ENCODE assay signal across 20 cellular contexts in genomic region chr2:64025741-64026140, GRCh38. TPM values are rescaled to one million over a fixed set of nuclear protein-coding genes. Genes with fewer than 3 reads are reported as not detected.
A peak's percentile ranks its signal among the peaks of the same experiment; 100 is the strongest.
DNase-seq lines count a peak whose midpoint lies in the region; ATAC-seq, FAIRE-seq and TF ChIP-seq lines count a peak whose summit lies in the region.
"Had no signal": no experiment of that assay in that cellular context is flagged by ENCODE, and none has a peak within 500 bp of the region (broad histone marks: within the 10 kb centered on the region; RNA-seq: fewer than 3 reads in every experiment).

No MANE protein-coding gene starts in this region.

- H3K9me3 ChIP-seq in ES-I3 (ENCODE audit: control insufficient read depth, insufficient read depth, low read length), result no peaks in the 10 kb centered on the region
- no peaks in the 10 kb centered on the region for H3K9me3 ChIP-seq in OCI-LY7 (ENCODE audit: low read length)
- no peaks in the 10 kb centered on the region for H3K9me3 ChIP-seq in K562 (replicated peaks; ENCODE audit: control insufficient read depth, insufficient read depth, low read depth, low read length)
- no peaks in the 10 kb centered on the region for H3K9me3 ChIP-seq in smooth muscle cell (replicated peaks; ENCODE audit: low read depth)
- H3K9me3 ChIP-seq: BLaER1 treated with 17β-estradiol and CSF1 and Interleukin-3, amounts not matched to agents 10 nM and 100 nM had no signal

- BruUV-seq in OCI-LY7 (replicated peaks; lab: Mats Ljungman, UMichigan), result no TSS peak
- BruUV-seq in K562 (replicated peaks; lab: Mats Ljungman, UMichigan), result no TSS peak

- peaks cover 4% of the 10 kb centered on the region for H3F3A ChIP-seq in smooth muscle cell (ENCODE audit: low read depth)

- H3K36me3 Mint-ChIP-seq in activated CD4-positive, alpha-beta memory T cell treated with anti-CD3 and anti-CD28 coated beads for 36 hours, result no peaks in the 10 kb centered on the region
- peaks cover 4% of the 10 kb centered on the region for H3K36me3 Mint-ChIP-seq in activated CD4-positive, alpha-beta memory T cell treated with anti-CD3 and anti-CD28 coated beads, Interleukin-2, amount 10 ng/mL, durations not matched to agents 7 days and 5 days (ENCODE audit: low read depth)

- no peaks in the 10 kb centered on the region for H3K9me1 ChIP-seq in K562 (ENCODE audit: control insufficient read depth, insufficient read depth, low read length)

- peaks cover 24% of the 10 kb centered on the region for H3K4me1 Mint-ChIP-seq in activated CD4-positive, alpha-beta memory T cell treated with anti-CD3 and anti-CD28 coated beads for 36 hours (ENCODE audit: low read depth)
- peaks cover 27% of the 10 kb centered on the region for H3K4me1 Mint-ChIP-seq in activated CD4-positive, alpha-beta memory T cell treated with anti-CD3 and anti-CD28 coated beads, Interleukin-2, amount 10 ng/mL, durations not matched to agents 7 days and 5 days
- H3K4me1 Mint-ChIP-seq: neural crest cell had no signal

- in situ Hi-C loops in K562 (cut with MboI), result no loop called here

- peak overlapping the region; percentile 0 for H3K4me3 Mint-ChIP-seq in activated CD4-positive, alpha-beta memory T cell treated with anti-CD3 and anti-CD28 coated beads for 36 hours
- no peak overlapping the region for H3K4me3 Mint-ChIP-seq in activated CD4-positive, alpha-beta memory T cell treated with anti-CD3 and anti-CD28 coated beads, Interleukin-2, amount 10 ng/mL, durations not matched to agents 7 days and 5 days
- H3K4me3 Mint-ChIP-seq: neural crest cell had no signal

- POLR2A ChIA-PET in activated CD4-positive, alpha-beta memory T cell treated with anti-CD3 and anti-CD28 coated beads for 36 hours (lab: Charles Lee), result no interaction called here
- POLR2A ChIA-PET in activated CD4-positive, alpha-beta memory T cell treated with anti-CD3 and anti-CD28 coated beads, Interleukin-2, amount 10 ng/mL, durations not matched to agents 7 days and 5 days (lab: Charles Lee), result interaction anchor here (6.5 kb wide), 1 partner anchor 9 kb away, joined by 51 read pairs; no protein-coding TSS in a partner anchor
- POLR2A ChIA-PET in OCI-LY7 (lab: Charles Lee), result no interaction called here
- POLR2A ChIA-PET in K562 (lab: Yijun Ruan, JAX), result no interaction called here

- H3K79me2 ChIP-seq in OCI-LY7 (ENCODE audit: insufficient read depth, low read depth, low read length) (no peaks in the 10 kb centered on the region), K562 (ENCODE audit: control insufficient read depth, insufficient read depth, low read length) (no peaks in the 10 kb centered on the region), smooth muscle cell (ENCODE audit: low read depth) (no peaks in the 10 kb centered on the region)

- TF ChIP-seq CTCF in OCI-LY7 (conservative IDR thresholded peaks at IDR 0.05; ENCODE audit: low read length) (no peak), K562 (IDR thresholded peaks at IDR 0.05 in 2 of 3, conservative IDR thresholded peaks at IDR 0.05 in 1 of 3; ENCODE audit: insufficient read depth in 2 of 3, low read depth in 1 of 3, low read length in 3 of 3) (no peak), smooth muscle cell (IDR thresholded peaks at IDR 0.05; ENCODE audit: borderline replicate concordance, insufficient read depth, poor library complexity, severe bottlenecking) (no peak)

- TF ChIP-seq RAD21 in K562 (CRISPR knock-in tag; conservative IDR thresholded peaks at IDR 0.05 in 1 of 2, IDR thresholded peaks at IDR 0.05 in 1 of 2), result no peak

- H3K9me3 Mint-ChIP-seq in activated CD4-positive, alpha-beta memory T cell treated with anti-CD3 and anti-CD28 coated beads for 36 hours, result no peaks in the 10 kb centered on the region
- H3K9me3 Mint-ChIP-seq in activated CD4-positive, alpha-beta memory T cell treated with anti-CD3 and anti-CD28 coated beads, Interleukin-2, amount 10 ng/mL, durations not matched to agents 7 days and 5 days, result peaks cover 3% of the 10 kb centered on the region
- H3K9me3 Mint-ChIP-seq: neural crest cell had no signal

- no peak for TF ChIP-seq EP300 in K562 (IDR thresholded peaks at IDR 0.05; ENCODE audit: low read length)

- peak; percentile 51; the same call in 1 of the 3 replicates for ATAC-seq in K562

- 12% methylated on average over 3 of the region's 3 CpGs for WGBS in K562 (ENCODE audit: insufficient coverage, low coverage, missing lambda C conversion rate)
- WGBS in smooth muscle cell (ENCODE audit: low lambda C conversion rate), result 93% methylated on average over 3 of the region's 3 CpGs

- TF ChIP-seq POLR2A in K562 (conservative IDR thresholded peaks at IDR 0.05), result no peak

- H4K20me1 ChIP-seq in OCI-LY7 (ENCODE audit: insufficient read depth, low read length), result no peaks in the 10 kb centered on the region
- H4K20me1 ChIP-seq in K562 (replicated peaks; ENCODE audit: control insufficient read depth, insufficient read depth, low read length), result no peaks in the 10 kb centered on the region
- H4K20me1 ChIP-seq in smooth muscle cell (ENCODE audit: low read depth), result no peaks in the 10 kb centered on the region
- H4K20me1 ChIP-seq: BLaER1 treated with 17β-estradiol and CSF1 and Interleukin-3, amounts not matched to agents 10 nM and 100 nM had no signal

- FAIRE-seq in K562 (lab: Jason Lieb, UNC), result no peak
- FAIRE-seq: A204.1 had no signal

- peak overlapping the region; percentile 83 for H2AFZ ChIP-seq in OCI-LY7 (ENCODE audit: low read length)
- peak overlapping the region; percentile 71 for H2AFZ ChIP-seq in K562 (ENCODE audit: low read depth, low read length)
- H2AFZ ChIP-seq in smooth muscle cell (ENCODE audit: low read depth), result no peak overlapping the region

- H3K36me3 ChIP-seq in ES-I3 (ENCODE audit: insufficient read depth, low read length) (no peaks in the 10 kb centered on the region), OCI-LY7 (ENCODE audit: insufficient read depth, low read length) (no peaks in the 10 kb centered on the region), K562 (ENCODE audit: control insufficient read depth, insufficient read depth, low read length) (no peaks in the 10 kb centered on the region; the same call in 2 of the 3 replicates), smooth muscle cell (ENCODE audit: low read depth) (no peaks in the 10 kb centered on the region)
- H3K36me3 ChIP-seq: BLaER1 treated with 17β-estradiol and CSF1 and Interleukin-3, amounts not matched to agents 10 nM and 100 nM had no signal

- H3K4me3 ChIP-seq in OCI-LY7 (ENCODE audit: low read depth, low read length, poor library complexity, severe bottlenecking), result no peak overlapping the region
- H3K4me3 ChIP-seq in K562, result no peak overlapping the region
- H3K4me3 ChIP-seq in smooth muscle cell, result no peak overlapping the region
- H3K4me3 ChIP-seq: BLaER1 treated with 17β-estradiol and CSF1 and Interleukin-3, amounts not matched to agents 10 nM and 100 nM had no signal

- peaks cover 17% of the 10 kb centered on the region for H3K4me1 ChIP-seq in ES-I3 (ENCODE audit: insufficient read depth, low read length)
- peaks cover 26% of the 10 kb centered on the region for H3K4me1 ChIP-seq in OCI-LY7 (ENCODE audit: insufficient read depth, low read length, poor library complexity, severe bottlenecking)
- peaks cover 0 to 3% of the 10 kb centered on the region in 2 experiments; a peak in 1 of 5 replicates for H3K4me1 ChIP-seq in K562 (replicated peaks in 1 of 2; ENCODE audit: control insufficient read depth in 2 of 2, insufficient read depth in 2 of 2, low read length in 2 of 2)
- peaks cover 17% of the 10 kb centered on the region for H3K4me1 ChIP-seq in smooth muscle cell (ENCODE audit: low read depth)

- no peaks in the 10 kb centered on the region for H3K9me2 ChIP-seq in OCI-LY7 (ENCODE audit: insufficient read depth, low read length)

- DNase-seq in activated CD4-positive, alpha-beta memory T cell treated with anti-CD3 and anti-CD28 coated beads for 36 hours, result no peak
- DNase-seq in activated CD4-positive, alpha-beta memory T cell treated with anti-CD3 and anti-CD28 coated beads, Interleukin-2, amount 10 ng/mL, durations not matched to agents 7 days and 5 days, result no peak
- DNase-seq in OCI-LY7 (ENCODE audit: low spot score), result peak; percentile 49
- no peak for DNase-seq in K562 (ENCODE audit: extremely low read depth in 1 of 4, low spot score in 3 of 4)
- no peak for DNase-seq in smooth muscle cell (lab: John Stamatoyannopoulos, UW; ENCODE audit: unreplicated experiment)
- no peak for DNase-seq in SKM-1 (lab: John Stamatoyannopoulos, UW; ENCODE audit: unreplicated experiment)
- no peak for DNase-seq in stimulated activated CD8-positive, alpha-beta memory T cell treated with anti-CD3 and anti-CD28 coated beads, Interleukin-4, amount 100 ng/mL, for 48 hours
- DNase-seq: activated T-cell treated with anti-CD3 and anti-CD28 coated beads, Interleukin-2, amount 50 U/mL, for 48 hours; anterior cingulate cortex; caudate nucleus; NCI-H1417; NCI-H524; stimulated activated CD4-positive, alpha-beta T cell treated with anti-CD3 and anti-CD28 coated beads, Interleukin-4, amount 100 ng/mL, for 1 hour had no signal

- no peak overlapping the region for H3K27ac Mint-ChIP-seq in activated CD4-positive, alpha-beta memory T cell treated with anti-CD3 and anti-CD28 coated beads for 36 hours
- no peak overlapping the region for H3K27ac Mint-ChIP-seq in activated CD4-positive, alpha-beta memory T cell treated with anti-CD3 and anti-CD28 coated beads, Interleukin-2, amount 10 ng/mL, durations not matched to agents 7 days and 5 days
- H3K27ac Mint-ChIP-seq: progenitor cell of endocrine pancreas had no signal

- intact Hi-C loops in activated CD4-positive, alpha-beta memory T cell treated with anti-CD3 and anti-CD28 coated beads for 36 hours (cut with micrococcal nuclease), result no loop called here
- intact Hi-C loops in OCI-LY7 (cut with micrococcal nuclease; ENCODE audit: unreplicated experiment) (no loop called here), K562 (cut with micrococcal nuclease) (no loop called here)

- no peak overlapping the region for H3K27ac ChIP-seq in OCI-LY7 (ENCODE audit: low read depth, low read length, poor library complexity, severe bottlenecking)
- H3K27ac ChIP-seq in K562 (ENCODE audit: extremely low read depth, low read depth, low read length), result no peak overlapping the region
- no peak overlapping the region for H3K27ac ChIP-seq in smooth muscle cell (ENCODE audit: low read depth)
- H3K27ac ChIP-seq: BLaER1 treated with 17β-estradiol and CSF1 and Interleukin-3, amounts not matched to agents 10 nM and 100 nM; KMS-11; RWPE1 had no signal

- H3K4me2 ChIP-seq in OCI-LY7 (ENCODE audit: low read length) (peak overlapping the region; percentile 28; the same call in 1 of the 2 replicates), K562 (ENCODE audit: insufficient read depth, low read length) (no peak overlapping the region), smooth muscle cell (no peak overlapping the region)
- H3K4me2 ChIP-seq: KMS-11 had no signal

- H3K9ac ChIP-seq in ES-I3 (ENCODE audit: low read depth, low read length) (peak overlapping the region; percentile 6; the same call in 1 of the 2 replicates), K562 (ENCODE audit: insufficient read depth in 1 of 2, low read depth in 2 of 2, low read length in 2 of 2) (no peak overlapping the region), smooth muscle cell (ENCODE audit: low read depth) (no peak overlapping the region)
- H3K9ac ChIP-seq: BLaER1 treated with 17β-estradiol and CSF1 and Interleukin-3, amounts not matched to agents 10 nM and 100 nM; KMS-11 had no signal

- no peaks in the 10 kb centered on the region for H3K27me3 ChIP-seq in K562 (ENCODE audit: control insufficient read depth in 2 of 2, insufficient read depth in 2 of 2, low read length in 2 of 2)
- H3K27me3 ChIP-seq in smooth muscle cell (ENCODE audit: low read depth), result no peaks in the 10 kb centered on the region
- H3K27me3 ChIP-seq: BLaER1 treated with 17β-estradiol and CSF1 and Interleukin-3, amounts not matched to agents 10 nM and 100 nM had no signal

- H3K27me3 Mint-ChIP-seq in activated CD4-positive, alpha-beta memory T cell treated with anti-CD3 and anti-CD28 coated beads for 36 hours, result no peaks in the 10 kb centered on the region
- H3K27me3 Mint-ChIP-seq in activated CD4-positive, alpha-beta memory T cell treated with anti-CD3 and anti-CD28 coated beads, Interleukin-2, amount 10 ng/mL, durations not matched to agents 7 days and 5 days, result no peaks in the 10 kb centered on the region
- H3K27me3 Mint-ChIP-seq: progenitor cell of endocrine pancreas had no signal

- CTCF ChIA-PET in activated CD4-positive, alpha-beta memory T cell treated with anti-CD3 and anti-CD28 coated beads for 36 hours (lab: Charles Lee), result no interaction called here
- CTCF ChIA-PET in activated CD4-positive, alpha-beta memory T cell treated with anti-CD3 and anti-CD28 coated beads, Interleukin-2, amount 10 ng/mL, durations not matched to agents 7 days and 5 days (lab: Charles Lee), result no interaction called here
- CTCF ChIA-PET in OCI-LY7 (lab: Charles Lee; ENCODE audit: unreplicated experiment) (no interaction called here), K562 (lab: Yijun Ruan, JAX; ENCODE audit: low intra/inter-chr PET ratio) (no interaction called here)

RNA-seq across cellular contexts. Expression of gene VPS54, which starts 6.5 kb away (rescaled TPM):
- 10 to 100 TPM; 12.5 to 12.8 TPM for total RNA-seq in activated CD4-positive, alpha-beta memory T cell treated with anti-CD3 and anti-CD28 coated beads for 36 hours
- total RNA-seq in activated CD4-positive, alpha-beta memory T cell treated with anti-CD3 and anti-CD28 coated beads, Interleukin-2, amount 10 ng/mL, durations not matched to agents 7 days and 5 days, result 10 to 100 TPM; 18.8 to 19.2 TPM
- total RNA-seq in OCI-LY7 (2014; rRNA removed; shearing (Covaris generic)), result 12.9 and 14.7 TPM in 2 replicates
- 17.8 and 19.0 TPM in 2 replicates for total RNA-seq in OCI-LY7 (2022)
- 11.5 and 34.9 TPM in 2 replicates for total RNA-seq in K562 (2011; cell fraction: chromatin; rRNA removed; ENCODE audit: low replicate concordance)
- total RNA-seq in K562 (2011; cell fraction: nucleolus; rRNA removed), result 4.5 and 6.2 TPM in 2 replicates
- 10.6 and 14.9 TPM in 2 replicates for total RNA-seq in K562 (2011; cell fraction: nucleoplasm; rRNA removed)
- total RNA-seq in K562 (2014; rRNA removed), result 11.9 and 12.3 TPM in 2 replicates
- 23.2 and 27.2 TPM in 2 replicates for total RNA-seq in K562 (2014; rRNA removed; fragmentation: Illumina TruSeq; extraction: Trizol)
- 20.5 and 21.4 TPM in 2 replicates for total RNA-seq in K562 (2015; rRNA removed; fragmentation: Illumina TruSeq; extraction: Trizol)
- 11.1 and 13.1 TPM in 2 replicates for total RNA-seq in K562 (2021)
- 19.0 and 20.8 TPM in 2 replicates for polyA plus RNA-seq in K562 (2011; rRNA removed)
- 3.0 and 6.9 TPM in 2 replicates for polyA plus RNA-seq in K562 (2011; cell fraction: cytosol; rRNA removed)
- polyA plus RNA-seq in K562 (2011; cell fraction: nucleus; rRNA removed), result 9.3 and 17.6 TPM in 2 replicates
- polyA plus RNA-seq in K562 (2012), result 11.5 and 19.7 TPM in 2 replicates
- 13.8 and 15.6 TPM in 2 replicates for polyA plus RNA-seq in K562 (2014; fragmentation: Illumina TruSeq; extraction: Trizol)
- 1 to 10 TPM; 4.9 to 6.1 TPM for polyA plus RNA-seq in K562 (2014; fragmentation: Nextera tagmentation; extraction: Ambion mirVana)
- 13.2 and 15.0 TPM in 2 replicates for polyA plus RNA-seq in K562 (2014; rRNA removed)
- 29.0 and 41.4 TPM in 2 replicates for polyA minus RNA-seq in K562 (2011; rRNA and poly(A)+ RNA removed)
- 8.3 and 10.3 TPM in 2 replicates for polyA minus RNA-seq in K562 (2011; cell fraction: cytosol; rRNA and poly(A)+ RNA removed)
- 9.7 and 21.3 TPM in 2 replicates for polyA minus RNA-seq in K562 (2011; cell fraction: nucleus; rRNA and poly(A)+ RNA removed)
- total RNA-seq in smooth muscle cell, result 36.9 and 40.8 TPM in 2 replicates
- polyA plus RNA-seq in smooth muscle cell, result 12.8 and 13.2 TPM in 2 replicates
